Comparison of ENCODE assay signal across 8 cellular contexts in the genomic region with DNA sequence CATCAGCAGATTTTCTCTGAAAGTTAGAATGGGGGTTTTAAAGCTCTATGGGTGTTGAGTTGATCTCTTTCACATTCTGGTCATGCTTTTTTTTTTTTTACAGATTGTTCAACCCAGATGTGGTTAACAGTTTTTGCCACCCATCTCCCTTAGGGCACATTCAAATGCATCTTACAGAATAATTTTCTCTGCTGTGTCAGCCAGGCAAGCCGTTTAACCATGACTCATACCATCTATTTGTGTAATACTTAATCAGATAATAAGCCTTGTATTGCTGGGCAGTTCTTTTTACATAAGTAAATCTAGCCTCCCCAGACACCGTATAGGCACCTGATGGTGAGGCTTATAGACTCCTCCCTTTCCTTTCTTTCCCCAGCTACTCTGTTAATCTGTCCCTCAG.
DNase-seq lines count a peak whose midpoint lies in the region; TF ChIP-seq lines count a peak whose summit lies in the region.

No MANE protein-coding gene starts in this region.

- no peaks in the 10 kb centered on the region for H3K27me3 ChIP-seq in brain microvascular endothelial cell (replicated peaks)

- peak overlapping the region; percentile 13 for H3K27ac Mint-ChIP-seq in progenitor cell of endocrine pancreas
- no peak overlapping the region for H3K27ac Mint-ChIP-seq in activated CD4-positive, alpha-beta T cell treated with anti-CD3 and anti-CD28 coated beads, Interleukin-2, amount 10 ng/mL, durations not matched to agents 24 days and 14 days

- H3K27me3 Mint-ChIP-seq in progenitor cell of endocrine pancreas: no peaks in the 10 kb centered on the region
- H3K27me3 Mint-ChIP-seq in activated CD4-positive, alpha-beta T cell treated with anti-CD3 and anti-CD28 coated beads, Interleukin-2, amount 10 ng/mL, durations not matched to agents 24 days and 14 days: peaks cover 1% of the 10 kb centered on the region

- intact Hi-C loops in activated CD4-positive, alpha-beta T cell treated with anti-CD3 and anti-CD28 coated beads, Interleukin-2, amount 10 ng/mL, durations not matched to agents 24 days and 14 days (cut with micrococcal nuclease): no loop called here

- in situ Hi-C loops in brain microvascular endothelial cell (cut with HindIII; ENCODE audit: low pct_ligation_motif_present, low sequenced_read_pairs): no loop called here

- H3K4me1 Mint-ChIP-seq in progenitor cell of endocrine pancreas (ENCODE audit: low read depth): peaks cover 5% of the 10 kb centered on the region
- peaks cover 4% of the 10 kb centered on the region for H3K4me1 Mint-ChIP-seq in activated CD4-positive, alpha-beta T cell treated with anti-CD3 and anti-CD28 coated beads, Interleukin-2, amount 10 ng/mL, durations not matched to agents 24 days and 14 days

- DNase-seq in NCI-H510A treated with DMSO at 0.1 percent for 48 hours (lab: John Stamatoyannopoulos, UW) (peak; percentile 24), NCI-H510A (lab: John Stamatoyannopoulos, UW) (no peak), NCI-H2196 (lab: John Stamatoyannopoulos, UW; ENCODE audit: unreplicated experiment) (peak; percentile 56), brain microvascular endothelial cell (peak; percentile 38), progenitor cell of endocrine pancreas (ENCODE audit: low spot score, unreplicated experiment) (no peak), GF-D8 (lab: John Stamatoyannopoulos, UW) (no peak), middle frontal gyrus (ENCODE audit: extremely low spot score, low spot score) (no peak)
- no peak for DNase-seq in activated CD4-positive, alpha-beta T cell treated with anti-CD3 and anti-CD28 coated beads, Interleukin-2, amount 10 ng/mL, durations not matched to agents 24 days and 14 days

- no peak overlapping the region for H3K27ac ChIP-seq in brain microvascular endothelial cell

- no peak overlapping the region for H3K4me3 ChIP-seq in brain microvascular endothelial cell (ENCODE audit: low read depth, low read length)

- H3K36me3 ChIP-seq in brain microvascular endothelial cell (replicated peaks): no peaks in the 10 kb centered on the region

- H3K4me3 Mint-ChIP-seq in progenitor cell of endocrine pancreas (ENCODE audit: low read depth): no peak overlapping the region
- no peak overlapping the region for H3K4me3 Mint-ChIP-seq in activated CD4-positive, alpha-beta T cell treated with anti-CD3 and anti-CD28 coated beads, Interleukin-2, amount 10 ng/mL, durations not matched to agents 24 days and 14 days

- no peaks in the 10 kb centered on the region for H3K36me3 Mint-ChIP-seq in progenitor cell of endocrine pancreas (ENCODE audit: insufficient read depth)
- H3K36me3 Mint-ChIP-seq in activated CD4-positive, alpha-beta T cell treated with anti-CD3 and anti-CD28 coated beads, Interleukin-2, amount 10 ng/mL, durations not matched to agents 24 days and 14 days (ENCODE audit: low read depth): no peaks in the 10 kb centered on the region

- TF ChIP-seq CTCF in brain microvascular endothelial cell (IDR thresholded peaks at IDR 0.05; ENCODE audit: low read depth, low read length, missing control alignments): no peak
- TF ChIP-seq CTCF in progenitor cell of endocrine pancreas (IDR thresholded peaks at IDR 0.05; ENCODE audit: unreplicated experiment): no peak

- no peaks in the 10 kb centered on the region for H3K9me3 Mint-ChIP-seq in progenitor cell of endocrine pancreas (ENCODE audit: low read depth)
- H3K9me3 Mint-ChIP-seq in activated CD4-positive, alpha-beta T cell treated with anti-CD3 and anti-CD28 coated beads, Interleukin-2, amount 10 ng/mL, durations not matched to agents 24 days and 14 days: peaks cover 4% of the 10 kb centered on the region

Comparison
In these comparisons a context has a peak if more than half of its experiments do, and no peak if none do; other contexts are left out.
1. DNase-seq: peak in NCI-H510A treated with DMSO at 0.1 percent for 48 hours (single experiment), NCI-H2196 (single experiment) and brain microvascular endothelial cell (single experiment); none in NCI-H510A (single experiment), progenitor cell of endocrine pancreas (single experiment), activated CD4-positive, alpha-beta T cell treated with anti-CD3 and anti-CD28 coated beads, Interleukin-2, amount 10 ng/mL, durations not matched to agents 24 days and 14 days (single experiment), GF-D8 (single experiment) and middle frontal gyrus (single experiment).